ENCODE assay signal across 17 cellular contexts in genomic region chr4:8383451-8384160, GRCh38. TPM values are rescaled to one million over a fixed set of nuclear protein-coding genes. Genes with fewer than 3 reads are reported as not detected.
A peak's percentile ranks its signal among the peaks of the same experiment; 100 is the strongest.
DNase-seq lines count a peak whose midpoint lies in the region; ATAC-seq, FAIRE-seq and TF ChIP-seq lines count a peak whose summit lies in the region.
"Had no signal": no experiment of that assay in that cellular context is flagged by ENCODE, and none has a peak within 500 bp of the region (broad histone marks: within the 10 kb centered on the region; RNA-seq: fewer than 3 reads in every experiment).

No MANE protein-coding gene starts in this region.

- peaks cover 3% of the 10 kb centered on the region for H3K36me3 ChIP-seq in OCI-LY3 (replicated peaks; ENCODE audit: low read depth, low read length)
- no peaks in the 10 kb centered on the region for H3K36me3 ChIP-seq in mucosa of descending colon (ENCODE audit: low read depth)
- H3K36me3 ChIP-seq in testis (ENCODE audit: low read depth, missing control alignments) = peaks cover 3% of the 10 kb centered on the region
- 0 out of 5 replicates have a peak, but pooled peaks cover 0 to 1% of the 10 kb centered on the region in 2 experiments for H3K36me3 ChIP-seq in HepG2 (replicated peaks in 1 of 2; ENCODE audit: control insufficient read depth in 1 of 2, insufficient read depth in 2 of 2, low read length in 2 of 2)
- H3K36me3 ChIP-seq: MG63 had no signal

- no peak overlapping the region for H3K27ac Mint-ChIP-seq in endothelial cell (ENCODE audit: unreplicated experiment)
- H3K27ac Mint-ChIP-seq: activated CD4-positive, alpha-beta T cell treated with anti-CD3 and anti-CD28 coated beads for 36 hours; activated T-cell treated with anti-CD3 and anti-CD28 coated beads, Interleukin-2, amount 50 U/mL, for 72 hours; CD8-positive, alpha-beta T cell; T-cell had no signal

- no peak for TF ChIP-seq EP300 in HepG2 (IDR thresholded peaks at IDR 0.05; ENCODE audit: low read depth in 2 of 2, low read length in 2 of 2)
- TF ChIP-seq EP300 in HepG2 (CRISPR knock-in tag; IDR thresholded peaks at IDR 0.05; ENCODE audit: borderline replicate concordance) = no peak

- BruUV-seq in HepG2 (replicated peaks; lab: Mats Ljungman, UMichigan) = no TSS peak

- no peaks in the 10 kb centered on the region for H3K27me3 ChIP-seq in OCI-LY3 (ENCODE audit: low read depth, low read length)
- no peaks in the 10 kb centered on the region for H3K27me3 ChIP-seq in testis
- H3K27me3 ChIP-seq in HepG2 (ENCODE audit: control insufficient read depth in 1 of 2, insufficient read depth in 2 of 2, low read length in 2 of 2) = no peaks in the 10 kb centered on the region
- H3K27me3 ChIP-seq: hepatocyte, MG63 had no signal

- H3K9me3 ChIP-seq in OCI-LY3 (ENCODE audit: insufficient read depth, low read length) (no peaks in the 10 kb centered on the region), mucosa of descending colon (no peaks in the 10 kb centered on the region), testis (no peaks in the 10 kb centered on the region), HepG2 (ENCODE audit: low read length) (no peaks in the 10 kb centered on the region)
- H3K9me3 ChIP-seq: MG63 had no signal

- peaks cover 32% of the 10 kb centered on the region for H3K4me1 ChIP-seq in OCI-LY3 (ENCODE audit: low read length)
- no peaks in the 10 kb centered on the region for H3K4me1 ChIP-seq in mucosa of descending colon (ENCODE audit: low read depth)
- H3K4me1 ChIP-seq in testis = peaks cover 6% of the 10 kb centered on the region
- H3K4me1 ChIP-seq in HepG2 (ENCODE audit: insufficient read depth, low read length) = peaks cover 15% of the 10 kb centered on the region

- H3K9ac ChIP-seq in OCI-LY3 (ENCODE audit: low read length) (peak overlapping the region; percentile 49), HepG2 (ENCODE audit: insufficient read depth, low read depth, low read length) (no peak overlapping the region)
- H3K9ac ChIP-seq: GM23248 had no signal

- DNase-seq in endothelial cell (ENCODE audit: low spot score) (no peak), mucosa of descending colon (peak in 1 of 3 donors; percentile 12), testis (peak; percentile 19), HepG2 (ENCODE audit: low spot score) (no peak)
- DNase-seq: activated CD4-positive, alpha-beta T cell treated with anti-CD3 and anti-CD28 coated beads for 36 hours; activated T-cell treated with anti-CD3 and anti-CD28 coated beads, Interleukin-2, amount 50 U/mL, for 72 hours; CD8-positive, alpha-beta T cell; GM23248; MG63; NCI-H2081; stimulated activated naive CD8-positive, alpha-beta T cell treated with anti-CD3 and anti-CD28 coated beads, Interleukin-15, amount 100 ng/mL, for 72 hours; T-cell had no signal

- H3K27me3 Mint-ChIP-seq in endothelial cell (ENCODE audit: unreplicated experiment) = peaks cover 8% of the 10 kb centered on the region
- H3K27me3 Mint-ChIP-seq: activated CD4-positive, alpha-beta T cell treated with anti-CD3 and anti-CD28 coated beads for 36 hours; stimulated activated naive CD8-positive, alpha-beta T cell treated with anti-CD3 and anti-CD28 coated beads, Interleukin-15, amount 100 ng/mL, for 72 hours; T-cell had no signal

- in situ Hi-C loops in HepG2 (cut with HindIII; ENCODE audit: extremely low pct_ligation_motif_present, low pct_unique_long_range_greater_than_20kb) = no loop called here

- no peak for TF ChIP-seq CTCF in OCI-LY3 (IDR thresholded peaks at IDR 0.05; ENCODE audit: low read depth, low read length)
- no peak for TF ChIP-seq CTCF in endothelial cell (IDR thresholded peaks at IDR 0.05; ENCODE audit: unreplicated experiment)
- no peak for TF ChIP-seq CTCF in mucosa of descending colon (IDR thresholded peaks at IDR 0.05)
- no peak for TF ChIP-seq CTCF in testis (IDR thresholded peaks at IDR 0.05)
- no peak for TF ChIP-seq CTCF in HepG2 (CRISPR knock-in tag; IDR thresholded peaks at IDR 0.05)

- H4K20me1 ChIP-seq in OCI-LY3 (ENCODE audit: insufficient read depth, low read length) = no peaks in the 10 kb centered on the region
- no peaks in the 10 kb centered on the region for H4K20me1 ChIP-seq in HepG2 (ENCODE audit: insufficient read depth, low read length)

- peak overlapping the region; percentile 70 for H3K4me3 Mint-ChIP-seq in endothelial cell (ENCODE audit: unreplicated experiment)
- H3K4me3 Mint-ChIP-seq: activated CD4-positive, alpha-beta T cell treated with anti-CD3 and anti-CD28 coated beads for 36 hours; activated T-cell treated with anti-CD3 and anti-CD28 coated beads, Interleukin-2, amount 50 U/mL, for 72 hours; CD8-positive, alpha-beta T cell; stimulated activated naive CD8-positive, alpha-beta T cell treated with anti-CD3 and anti-CD28 coated beads, Interleukin-15, amount 100 ng/mL, for 72 hours; T-cell had no signal

- H3K4me2 ChIP-seq in OCI-LY3 (ENCODE audit: low read length) (peak overlapping the region; percentile 66), HepG2 (ENCODE audit: low read depth, low read length) (no peak overlapping the region)
- H3K4me2 ChIP-seq: hepatocyte had no signal

- no peak for FAIRE-seq in HepG2 (lab: Jason Lieb, UNC)
- FAIRE-seq: G401.6 had no signal

- TF ChIP-seq RAD21 in HepG2 (CRISPR knock-in tag; IDR thresholded peaks at IDR 0.05) = no peak

- peak; percentile 32 for ATAC-seq in mucosa of descending colon
- no peak for ATAC-seq in HG03378 (IDR thresholded peaks at IDR 0.05; ENCODE audit: unreplicated experiment)
- ATAC-seq in HepG2 = no peak
- no peak for ATAC-seq in HG02852 (IDR thresholded peaks at IDR 0.05; ENCODE audit: unreplicated experiment)
- ATAC-seq: activated CD4-positive, alpha-beta T cell treated with anti-CD3 and anti-CD28 coated beads for 36 hours; activated T-cell treated with anti-CD3 and anti-CD28 coated beads, Interleukin-2, amount 50 U/mL, for 72 hours; CD8-positive, alpha-beta T cell; stimulated activated naive CD8-positive, alpha-beta T cell treated with anti-CD3 and anti-CD28 coated beads, Interleukin-15, amount 100 ng/mL, for 72 hours; T-cell had no signal

- no peaks in the 10 kb centered on the region for H3K9me3 Mint-ChIP-seq in endothelial cell (ENCODE audit: unreplicated experiment)
- H3K9me3 Mint-ChIP-seq: activated T-cell treated with anti-CD3 and anti-CD28 coated beads, Interleukin-2, amount 50 U/mL, for 72 hours; CD8-positive, alpha-beta T cell; stimulated activated naive CD8-positive, alpha-beta T cell treated with anti-CD3 and anti-CD28 coated beads, Interleukin-15, amount 100 ng/mL, for 72 hours; T-cell had no signal

- TF ChIP-seq POLR2A in testis (IDR thresholded peaks at IDR 0.05) (no peak), HepG2 (IDR thresholded peaks at IDR 0.05; ENCODE audit: insufficient read depth in 1 of 2, low read depth in 2 of 2, low read length in 2 of 2) (no peak)

- no peaks in the 10 kb centered on the region for H3K4me1 Mint-ChIP-seq in endothelial cell (ENCODE audit: unreplicated experiment)
- H3K4me1 Mint-ChIP-seq: activated CD4-positive, alpha-beta T cell treated with anti-CD3 and anti-CD28 coated beads for 36 hours; stimulated activated naive CD8-positive, alpha-beta T cell treated with anti-CD3 and anti-CD28 coated beads, Interleukin-15, amount 100 ng/mL, for 72 hours; T-cell had no signal

- peaks cover 20% of the 10 kb centered on the region for H3K36me3 Mint-ChIP-seq in endothelial cell (ENCODE audit: low read depth, unreplicated experiment)

- H3K4me3 ChIP-seq in OCI-LY3 (ENCODE audit: low read length) = peak overlapping the region; percentile 67
- no peak overlapping the region for H3K4me3 ChIP-seq in mucosa of descending colon
- no peak overlapping the region for H3K4me3 ChIP-seq in testis
- H3K4me3 ChIP-seq in HepG2 (replicated peaks in 1 of 3; ENCODE audit: insufficient read depth in 1 of 3, low read depth in 2 of 3, low read length in 3 of 3) = no peak overlapping the region
- H3K4me3 ChIP-seq: GM23248, hepatocyte, MG63 had no signal

- no peak overlapping the region for H2AFZ ChIP-seq in OCI-LY3 (ENCODE audit: low read depth, low read length)
- no peak overlapping the region for H2AFZ ChIP-seq in HepG2 (ENCODE audit: low read length)
- H2AFZ ChIP-seq: GM23248, hepatocyte had no signal

- H3K79me2 ChIP-seq in OCI-LY3 (ENCODE audit: low read length) (no peaks in the 10 kb centered on the region), HepG2 (ENCODE audit: insufficient read depth, low read length) (no peaks in the 10 kb centered on the region)
- H3K79me2 ChIP-seq: hepatocyte had no signal

- H3K27ac ChIP-seq in OCI-LY3 (ENCODE audit: low read length) = peak overlapping the region; percentile 81
- H3K27ac ChIP-seq in testis = no peak overlapping the region
- H3K27ac ChIP-seq in HepG2 (ENCODE audit: extremely low read length, insufficient read depth, low read length) = no peak overlapping the region
- H3K27ac ChIP-seq: GM23248, hepatocyte had no signal

- CTCF ChIA-PET in HepG2 (lab: Yijun Ruan, JAX; ENCODE audit: low intra/inter-chr PET ratio, low total read pairs) = no interaction called here

- intact Hi-C loops in mucosa of descending colon (cut with DNase I, micrococcal nuclease) (no loop called here), testis (cut with DNase I; ENCODE audit: low total_unique reads) (no loop called here), HepG2 (cut with micrococcal nuclease; ENCODE audit: unreplicated experiment) (no loop called here)

- POLR2A ChIA-PET in HepG2 (lab: Yijun Ruan, JAX) = no interaction called here

- WGBS in testis, 2 donors = 57 to 85% methylated on average over 17 to 19 of the region's 19 CpGs
- 80% methylated on average over 9 of the region's 19 CpGs for WGBS in HepG2 (ENCODE audit: low lambda C conversion rate)

RNA-seq across cellular contexts. Expression of gene ACOX3, which starts 56.9 kb away (rescaled TPM):
- total RNA-seq in endothelial cell (ENCODE audit: unreplicated experiment) (44.1 TPM), mucosa of descending colon (10 to 100 TPM; 22.4 to 34.7 (median 26.0) TPM), testis (10 to 100 TPM; 29.8 to 35.9 TPM), HepG2 (2016; rRNA removed; fragmentation: Illumina TruSeq; extraction: Trizol) (17.0 and 17.8 TPM in 2 replicates)
- polyA plus RNA-seq in testis (ENCODE audit: insufficient read depth, low read depth, low replicate concordance) (8.6 TPM), HepG2 (2011; rRNA removed) (4.2 and 5.8 TPM in 2 replicates)
- 1.8 and 2.6 TPM in 2 replicates for total RNA-seq in HepG2 (2016; cell fraction: cytosol; rRNA removed; fragmentation: Illumina TruSeq; extraction: Trizol; ENCODE audit: low read depth)
- 17.4 and 17.6 TPM in 2 replicates for total RNA-seq in HepG2 (2016; cell fraction: insoluble cytoplasmic fraction; rRNA removed; fragmentation: Illumina TruSeq; extraction: Trizol)
- total RNA-seq in HepG2 (2016; cell fraction: membrane; rRNA removed; fragmentation: Illumina TruSeq; extraction: Trizol) = 3.3 and 3.5 TPM in 2 replicates
- total RNA-seq in HepG2 (2016; cell fraction: nucleus; rRNA removed; fragmentation: Illumina TruSeq; extraction: Trizol) = 11.7 and 13.5 TPM in 2 replicates
- 4.2 and 5.6 TPM in 2 replicates for polyA plus RNA-seq in HepG2 (2011; cell fraction: cytosol; rRNA removed)
- 14.4 TPM in 2 replicates for polyA plus RNA-seq in HepG2 (2011; cell fraction: nucleus; rRNA removed)
- 9.4 and 11.1 TPM in 2 replicates for polyA plus RNA-seq in HepG2 (2012)
- 0.98 and 1.3 TPM in 2 replicates for polyA plus RNA-seq in HepG2 (2016; cell fraction: cytosol; fragmentation: Illumina TruSeq; extraction: Trizol; ENCODE audit: low read depth)
- polyA plus RNA-seq in HepG2 (2016; cell fraction: insoluble cytoplasmic fraction; fragmentation: Illumina TruSeq; extraction: Trizol; ENCODE audit: low read depth) = 12.5 and 15.9 TPM in 2 replicates
- 1.2 and 1.9 TPM in 2 replicates for polyA plus RNA-seq in HepG2 (2016; cell fraction: membrane; fragmentation: Illumina TruSeq; extraction: Trizol; ENCODE audit: low read depth)
- 12.6 and 13.3 TPM in 2 replicates for polyA plus RNA-seq in HepG2 (2016; cell fraction: nucleus; fragmentation: Illumina TruSeq; extraction: Trizol; ENCODE audit: insufficient read depth, low read depth)
- polyA minus RNA-seq in HepG2 (2011; rRNA and poly(A)+ RNA removed; ENCODE audit: low replicate concordance) = 3.1 and 10.1 TPM in 2 replicates
- polyA minus RNA-seq in HepG2 (2011; cell fraction: cytosol; rRNA and poly(A)+ RNA removed) = 4.0 and 5.3 TPM in 2 replicates
- polyA minus RNA-seq in HepG2 (2011; cell fraction: nucleus; rRNA and poly(A)+ RNA removed) = 8.6 and 9.6 TPM in 2 replicates

RNA-seq across cellular contexts. Expression of gene TRMT44, which starts 57.0 kb away (rescaled TPM):
- total RNA-seq in endothelial cell (ENCODE audit: unreplicated experiment) = 38.5 TPM
- 10 to 100 TPM; 14.0 to 21.7 (median 17.1) TPM for total RNA-seq in mucosa of descending colon
- 10 to 100 TPM; 41.3 to 52.7 TPM for total RNA-seq in testis
- polyA plus RNA-seq in testis (ENCODE audit: insufficient read depth, low read depth, low replicate concordance) = 20.9 TPM
- total RNA-seq in HepG2 (2016; rRNA removed; fragmentation: Illumina TruSeq; extraction: Trizol) = 6.5 and 8.6 TPM in 2 replicates
- total RNA-seq in HepG2 (2016; cell fraction: cytosol; rRNA removed; fragmentation: Illumina TruSeq; extraction: Trizol; ENCODE audit: low read depth) = 1.1 TPM in 2 replicates
- total RNA-seq in HepG2 (2016; cell fraction: insoluble cytoplasmic fraction; rRNA removed; fragmentation: Illumina TruSeq; extraction: Trizol) = 5.5 and 9.7 TPM in 2 replicates
- total RNA-seq in HepG2 (2016; cell fraction: membrane; rRNA removed; fragmentation: Illumina TruSeq; extraction: Trizol) = 2.7 and 2.8 TPM in 2 replicates
- total RNA-seq in HepG2 (2016; cell fraction: nucleus; rRNA removed; fragmentation: Illumina TruSeq; extraction: Trizol) = 16.9 and 20.1 TPM in 2 replicates
- 5.8 and 6.9 TPM in 2 replicates for polyA plus RNA-seq in HepG2 (2011; rRNA removed)
- polyA plus RNA-seq in HepG2 (2011; cell fraction: cytosol; rRNA removed) = 3.1 and 4.4 TPM in 2 replicates
- 24.7 and 30.2 TPM in 2 replicates for polyA plus RNA-seq in HepG2 (2011; cell fraction: nucleus; rRNA removed)
- 5.0 and 5.9 TPM in 2 replicates for polyA plus RNA-seq in HepG2 (2012)
- polyA plus RNA-seq in HepG2 (2016; cell fraction: cytosol; fragmentation: Illumina TruSeq; extraction: Trizol; ENCODE audit: low read depth) = 0.79 and 1.0 TPM in 2 replicates
- 4.4 and 6.5 TPM in 2 replicates for polyA plus RNA-seq in HepG2 (2016; cell fraction: insoluble cytoplasmic fraction; fragmentation: Illumina TruSeq; extraction: Trizol; ENCODE audit: low read depth)
- 1.4 TPM in 2 replicates for polyA plus RNA-seq in HepG2 (2016; cell fraction: membrane; fragmentation: Illumina TruSeq; extraction: Trizol; ENCODE audit: low read depth)
- 15.4 and 17.7 TPM in 2 replicates for polyA plus RNA-seq in HepG2 (2016; cell fraction: nucleus; fragmentation: Illumina TruSeq; extraction: Trizol; ENCODE audit: insufficient read depth, low read depth)
- 15.4 and 22.2 TPM in 2 replicates for polyA minus RNA-seq in HepG2 (2011; rRNA and poly(A)+ RNA removed; ENCODE audit: low replicate concordance)
- 4.7 and 5.7 TPM in 2 replicates for polyA minus RNA-seq in HepG2 (2011; cell fraction: cytosol; rRNA and poly(A)+ RNA removed)
- polyA minus RNA-seq in HepG2 (2011; cell fraction: nucleus; rRNA and poly(A)+ RNA removed) = 38.8 and 41.1 TPM in 2 replicates
